ENCODE assay signal across 8 cellular contexts in the genomic region with DNA sequence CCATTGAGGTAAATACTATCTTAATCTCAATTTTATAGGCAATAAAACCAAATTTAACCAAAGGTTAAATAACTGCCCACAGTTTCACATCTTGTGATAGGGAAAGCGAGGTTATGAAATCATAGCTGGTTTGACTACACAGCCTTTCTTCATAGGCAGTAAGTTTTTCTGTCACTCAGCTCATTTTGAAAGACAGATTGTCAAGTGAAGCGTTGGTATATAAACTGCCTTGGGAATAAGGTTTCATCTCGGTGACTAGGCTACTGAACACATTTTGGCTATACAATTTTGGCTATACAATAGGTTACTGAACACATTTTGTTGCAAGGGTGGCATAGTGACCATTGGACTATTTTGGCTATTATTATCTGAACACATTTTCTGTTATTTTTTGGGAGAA.
"Had no signal": no experiment of that assay in that cellular context is flagged by ENCODE, and none has a peak within 500 bp of the region (broad histone marks: within the 10 kb centered on the region; RNA-seq: fewer than 3 reads in every experiment).

No MANE protein-coding gene starts in this region.

- DNase-seq: GM23248, GOT3, H7, H9, HCEC 1CT, HFFc6 had no signal

- H3K36me3 ChIP-seq: HAP-1 had no signal

- H3K9ac ChIP-seq: GM23248 had no signal

- H2AFZ ChIP-seq: GM23248, GM23338 had no signal

- H3K4me3 ChIP-seq: GM23248, GM23338, HAP-1 had no signal

- H3K9me3 ChIP-seq: HAP-1 had no signal

- H3K27ac ChIP-seq: GM23248 had no signal

- H3K4me2 ChIP-seq: GM23338 had no signal
